21 cellular contexts compared by ENCODE assay signal in the genomic region with DNA sequence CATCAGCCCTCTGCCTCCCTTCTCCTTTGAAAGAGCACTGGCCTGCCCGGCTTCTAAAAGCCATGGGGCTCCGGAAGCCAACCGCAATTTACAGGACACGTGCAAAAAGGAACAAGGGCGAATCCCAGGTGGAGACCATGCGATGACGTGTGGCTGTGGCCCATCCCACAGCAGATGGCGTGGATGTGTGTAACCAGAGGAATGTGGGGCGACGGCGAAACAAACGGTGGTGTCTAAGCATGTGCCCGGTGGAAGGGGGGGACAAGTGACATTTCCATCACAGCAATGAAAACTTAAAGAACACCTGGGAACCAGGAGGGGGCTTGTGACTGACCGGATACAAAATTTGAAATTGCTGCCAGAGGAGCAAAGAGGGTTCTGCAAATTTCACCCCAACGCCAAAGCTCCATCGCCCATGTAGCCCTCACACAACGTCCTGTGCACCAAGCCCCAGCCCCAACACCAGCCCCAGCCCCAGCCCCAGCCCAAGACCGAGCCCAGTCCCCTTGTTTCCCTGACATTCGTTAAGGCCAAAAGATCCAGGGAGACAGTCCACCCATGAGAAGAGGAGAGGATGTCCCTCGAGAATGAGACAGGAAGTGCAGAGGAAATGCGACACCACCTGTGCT.
A peak's percentile ranks its signal among the peaks of the same experiment; 100 is the strongest.
DNase-seq lines count a peak whose midpoint lies in the region; ATAC-seq, FAIRE-seq and TF ChIP-seq lines count a peak whose summit lies in the region.
"Had no signal": no experiment of that assay in that cellular context is flagged by ENCODE, and none has a peak within 500 bp of the region (broad histone marks: within the 10 kb centered on the region; RNA-seq: fewer than 3 reads in every experiment).

No MANE protein-coding gene starts in this region.

- H3K4me3 Mint-ChIP-seq in chondrocyte (ENCODE audit: unreplicated experiment) (no peak overlapping the region), natural killer cell (peak overlapping the region; percentile 28)

- intact Hi-C loops in natural killer cell (cut with micrococcal nuclease), result no loop called here

- H3K36me3 Mint-ChIP-seq in chondrocyte (ENCODE audit: low read depth), result no peaks in the 10 kb centered on the region
- no peaks in the 10 kb centered on the region for H3K36me3 Mint-ChIP-seq in natural killer cell

- FAIRE-seq in GM12892 (lab: Jason Lieb, UNC), result no peak
- FAIRE-seq: G401.6, GM18507 had no signal

- no peak for TF ChIP-seq POLR2A in GM12892 (IDR thresholded peaks at IDR 0.05; ENCODE audit: low read depth, low read length)

- DNase-seq in NCI-H748 (lab: John Stamatoyannopoulos, UW; ENCODE audit: unreplicated experiment) (peak; percentile 31), NCI-H748 treated with DMSO at 0.1 percent for 48 hours (lab: John Stamatoyannopoulos, UW) (no peak), chondrocyte (ENCODE audit: low spot score) (peak; percentile 59), natural killer cell (no peak), ureter (ENCODE audit: low spot score) (peak; percentile 36), GM12892 (ENCODE audit: insufficient read length) (no peak)
- DNase-seq: ACHN; CD4-positive, alpha-beta memory T cell; GM23248; HCEC 1CT; KBM-7; NCI-H1092; NCI-H1436 treated with DMSO at 0.1 percent for 48 hours; NCI-H1930; NCI-H69; NK-92 treated with Interleukin-12 subunit alpha and Interleukin-12 subunit beta, amount 100 ng/mL, for 24 hours had no signal

- peaks cover 10% of the 10 kb centered on the region for H3K4me1 Mint-ChIP-seq in chondrocyte (ENCODE audit: low read depth)
- H3K4me1 Mint-ChIP-seq in natural killer cell, result peaks cover 50 to 58% of the 10 kb centered on the region in 2 donors

- no peak for TF ChIP-seq CTCF in chondrocyte (IDR thresholded peaks at IDR 0.05)
- no peak for TF ChIP-seq CTCF in natural killer cell (IDR thresholded peaks at IDR 0.05)

- H3K27ac Mint-ChIP-seq in chondrocyte (ENCODE audit: unreplicated experiment) (no peak overlapping the region), natural killer cell (no peak overlapping the region)
- H3K27ac Mint-ChIP-seq: CD4-positive, alpha-beta memory T cell had no signal

- ATAC-seq in natural killer cell (no peak), GM21717 (IDR thresholded peaks at IDR 0.05; ENCODE audit: unreplicated experiment) (no peak), GM19328 (IDR thresholded peaks at IDR 0.05; ENCODE audit: unreplicated experiment) (no peak)
- ATAC-seq: SK-N-SH treated with all-trans-retinoic acid at 6 μM for 48 hours had no signal

- H3K9me3 Mint-ChIP-seq in chondrocyte (ENCODE audit: low read depth) (no peaks in the 10 kb centered on the region), natural killer cell (no peaks in the 10 kb centered on the region)

- H3K27me3 Mint-ChIP-seq in chondrocyte (ENCODE audit: low read depth), result peaks cover 3% of the 10 kb centered on the region
- H3K27me3 Mint-ChIP-seq in natural killer cell (ENCODE audit: low read depth in 2 of 2), result peaks cover 27 to 34% of the 10 kb centered on the region in 2 donors

Comparison
In these comparisons a context has a peak if more than half of its experiments do, and no peak if none do; other contexts are left out.
1. DNase-seq: peak in NCI-H748 (single experiment), chondrocyte (single experiment) and ureter (single experiment); none in NCI-H748 treated with DMSO at 0.1 percent for 48 hours (single experiment), natural killer cell (single experiment) and GM12892 (single experiment).